ENCODE assay signal across 16 cellular contexts in genomic region chr10:55989188-55989587, GRCh38.
"Had no signal": no experiment of that assay in that cellular context is flagged by ENCODE, and none has a peak within 500 bp of the region (broad histone marks: within the 10 kb centered on the region; RNA-seq: fewer than 3 reads in every experiment).

No MANE protein-coding gene starts in this region.

- H3K4me1 ChIP-seq: foreskin keratinocyte, heart left ventricle, stomach, uterus had no signal

- H3K27me3 ChIP-seq: brain microvascular endothelial cell, foreskin keratinocyte, heart left ventricle, stomach, uterus had no signal

- H3K4me3 ChIP-seq: dorsolateral prefrontal cortex, heart left ventricle, stomach, thoracic aorta, uterus had no signal

- ATAC-seq: activated T-cell treated with anti-CD3 and anti-CD28 coated beads, Interleukin-2, amount 50 U/mL, for 72 hours; foreskin keratinocyte; heart left ventricle; left lobe of liver had no signal

- H3K9me3 ChIP-seq: heart left ventricle, stomach, thoracic aorta, uterus had no signal

- DNase-seq: activated CD4-positive, alpha-beta memory T cell treated with anti-CD3 and anti-CD28 coated beads for 36 hours; activated CD4-positive, alpha-beta T cell treated with anti-CD3 and anti-CD28 coated beads for 1 hour; activated gamma-delta T cell treated with Interleukin-2 at 50 U/mL for 16 hours; activated naive CD8-positive, alpha-beta T cell treated with anti-CD3 and anti-CD28 coated beads for 36 hours; activated T-cell treated with anti-CD3 and anti-CD28 coated beads, Interleukin-2, amount 50 U/mL, for 72 hours; brain microvascular endothelial cell; dorsolateral prefrontal cortex; foreskin keratinocyte; heart left ventricle; stimulated activated CD4-positive, alpha-beta T cell treated with anti-CD3 and anti-CD28 coated beads, Interleukin-15, amount 100 ng/mL, for 24 hours; stimulated activated CD4-positive, alpha-beta T cell treated with anti-CD3 and anti-CD28 coated beads, Interleukin-4, amount 100 ng/mL, for 4 hours; stomach; uterus had no signal

- FAIRE-seq: endometrium had no signal

- H3K36me3 ChIP-seq: brain microvascular endothelial cell, heart left ventricle, stomach, thoracic aorta, uterus had no signal

- H3K27ac ChIP-seq: brain microvascular endothelial cell, dorsolateral prefrontal cortex, foreskin keratinocyte, heart left ventricle, stomach, thoracic aorta, uterus had no signal
